Comparison of ENCODE assay signal across 11 cellular contexts in genomic region chr19:40341601-40342482, GRCh38. TPM values are rescaled to one million over a fixed set of nuclear protein-coding genes. Genes with fewer than 3 reads are reported as not detected.
A peak's percentile ranks its signal among the peaks of the same experiment; 100 is the strongest.
DNase-seq lines count a peak whose midpoint lies in the region; ATAC-seq and TF ChIP-seq lines count a peak whose summit lies in the region.
"Had no signal": no experiment of that assay in that cellular context is flagged by ENCODE, and none has a peak within 500 bp of the region (broad histone marks: within the 10 kb centered on the region; RNA-seq: fewer than 3 reads in every experiment).

No MANE protein-coding gene starts in this region.

- H3K36me3 Mint-ChIP-seq in T-helper 2 cell treated with Interferon-gamma antibody and Interleukin-4, amounts not matched to agents 5 μg/mL and 100 μg/mL, for 36 hours (ENCODE audit: low read depth), result peaks cover 10% of the 10 kb centered on the region
- H3K36me3 Mint-ChIP-seq in neural crest cell (ENCODE audit: low read depth), result peaks cover 3% of the 10 kb centered on the region
- peaks cover 16% of the 10 kb centered on the region for H3K36me3 Mint-ChIP-seq in T-cell

- no peak for TF ChIP-seq CTCF in foreskin keratinocyte (conservative IDR thresholded peaks at IDR 0.05)
- TF ChIP-seq CTCF in neural crest cell (conservative IDR thresholded peaks at IDR 0.05), result no peak
- TF ChIP-seq CTCF in lower leg skin (IDR thresholded peaks at IDR 0.05), result no peak

- CTCF ChIA-PET in T-cell (lab: Charles Lee), result no interaction called here

- no peaks in the 10 kb centered on the region for H3K36me3 ChIP-seq in aorta (ENCODE audit: control insufficient read depth in 1 of 2, insufficient read depth in 2 of 2, low read length in 1 of 2)

- TF ChIP-seq POLR2A in lower leg skin (IDR thresholded peaks at IDR 0.05), result no peak

- peak overlapping the region; percentile 16 for H3K27ac Mint-ChIP-seq in T-helper 2 cell treated with Interferon-gamma antibody and Interleukin-4, amounts not matched to agents 5 μg/mL and 100 μg/mL, for 36 hours
- H3K27ac Mint-ChIP-seq in neural crest cell (ENCODE audit: unreplicated experiment) (peak overlapping the region; percentile 28), T-cell (peak overlapping the region in 1 of 2 donors; percentile 11)

- intact Hi-C loops in aorta (cut with DNase I), result no loop called here
- intact Hi-C loops in lower leg skin (cut with DNase I; ENCODE audit: low total_unique reads), result no loop called here

- H3K4me3 ChIP-seq in aorta (ENCODE audit: low read length in 2 of 2) (no peak overlapping the region), lower leg skin (ENCODE audit: low read depth, poor library complexity, severe bottlenecking) (no peak overlapping the region)

- no peaks in the 10 kb centered on the region for H3K27me3 Mint-ChIP-seq in T-helper 2 cell treated with Interferon-gamma antibody and Interleukin-4, amounts not matched to agents 5 μg/mL and 100 μg/mL, for 36 hours (ENCODE audit: low read depth)
- H3K27me3 Mint-ChIP-seq in neural crest cell (ENCODE audit: low read depth) (no peaks in the 10 kb centered on the region), T-cell (no peaks in the 10 kb centered on the region)

- no peaks in the 10 kb centered on the region for H3K27me3 ChIP-seq in foreskin keratinocyte
- H3K27me3 ChIP-seq in aorta (ENCODE audit: control insufficient read depth in 1 of 2, insufficient read depth in 2 of 2, low read length in 1 of 2), result no peaks in the 10 kb centered on the region

- no peaks in the 10 kb centered on the region for H3K9me3 ChIP-seq in aorta (ENCODE audit: control insufficient read depth, low read length)

- no peak overlapping the region for H3K4me3 Mint-ChIP-seq in T-helper 2 cell treated with Interferon-gamma antibody and Interleukin-4, amounts not matched to agents 5 μg/mL and 100 μg/mL, for 36 hours
- H3K4me3 Mint-ChIP-seq in neural crest cell (no peak overlapping the region), T-cell (no peak overlapping the region)

- H3K27ac ChIP-seq in foreskin keratinocyte (peak overlapping the region; percentile 26), aorta (ENCODE audit: low read depth in 1 of 2, low read length in 2 of 2) (peak overlapping the region; percentile 38 to 71)
- H3K27ac ChIP-seq: 22Rv1 had no signal

- H3K4me1 Mint-ChIP-seq in T-helper 2 cell treated with Interferon-gamma antibody and Interleukin-4, amounts not matched to agents 5 μg/mL and 100 μg/mL, for 36 hours (ENCODE audit: low read depth), result peaks cover 6% of the 10 kb centered on the region
- H3K4me1 Mint-ChIP-seq in neural crest cell (peaks cover under 1% of the 10 kb centered on the region), T-cell (peaks cover 12 to 23% (median 18%) of the 10 kb centered on the region in 3 donors)

- DNase-seq in T-helper 2 cell treated with Interferon-gamma antibody and Interleukin-4, amounts not matched to agents 5 μg/mL and 100 μg/mL, for 36 hours (ENCODE audit: low spot score), result no peak
- DNase-seq in T-helper 2 cell (no peak), foreskin keratinocyte (peak in 1 of 2 donors; percentile 37), neural crest cell (ENCODE audit: low read depth, low spot score) (no peak), aorta (peak; percentile 76 to 87), lower leg skin (ENCODE audit: low spot score in 2 of 2) (no peak), T-cell (no peak), NCI-H774 (lab: John Stamatoyannopoulos, UW) (no peak)
- DNase-seq: DND-41 had no signal

- POLR2A ChIA-PET in T-cell (lab: Charles Lee), result no interaction called here

- WGBS in aorta, 2 donors, result 20 to 21% methylated on average over 7 to 9 of the region's 9 CpGs
- WGBS in lower leg skin, 2 donors, result 44 to 45% methylated on average over 9 of the region's 9 CpGs

- H3K4me1 ChIP-seq in foreskin keratinocyte (no peaks in the 10 kb centered on the region), aorta (ENCODE audit: control insufficient read depth in 1 of 2, insufficient read depth in 2 of 2, low read length in 2 of 2) (no peaks in the 10 kb centered on the region)

- H3K9me3 Mint-ChIP-seq in T-helper 2 cell treated with Interferon-gamma antibody and Interleukin-4, amounts not matched to agents 5 μg/mL and 100 μg/mL, for 36 hours, result no peaks in the 10 kb centered on the region
- H3K9me3 Mint-ChIP-seq in neural crest cell (no peaks in the 10 kb centered on the region), T-cell (no peaks in the 10 kb centered on the region)

- ATAC-seq in foreskin keratinocyte (peak; percentile 35), aorta (ENCODE audit: low FRiP score) (peak; percentile 81), T-cell (replicated peaks in 1 of 4) (no peak)

RNA-seq across cellular contexts. Expression of gene C19orf47, which starts 6.4 kb away (rescaled TPM):
- total RNA-seq in foreskin keratinocyte (13.0 and 14.0 TPM in 2 replicates), neural crest cell (19.0 and 21.0 TPM in 2 replicates), aorta (10 to 100 TPM; 16.9 to 22.3 TPM), lower leg skin (10 to 100 TPM; 10.5 to 29.5 (median 13.1) TPM), T-cell (10 to 100 TPM; 12.4 to 14.8 (median 14.5) TPM)
- polyA plus RNA-seq in foreskin keratinocyte (20.7 and 22.1 TPM in 2 replicates), aorta (10 to 100 TPM; 11.3 to 20.5 TPM)

RNA-seq across cellular contexts. Expression of gene PLD3, which starts 6.7 kb away (rescaled TPM):
- total RNA-seq in foreskin keratinocyte (106 and 130 TPM in 2 replicates), neural crest cell (200 and 208 TPM in 2 replicates), aorta (100 to 1,000 TPM; 184 to 291 TPM), lower leg skin (100 to 1,000 TPM; 188 to 287 (median 256) TPM), T-cell (100 to 1,000 TPM in 3 of 5 donors, 10 to 100 TPM in 2; 71.0 to 120 (median 118) TPM)
- polyA plus RNA-seq in foreskin keratinocyte (105 and 128 TPM in 2 replicates), aorta (100 to 1,000 TPM; 143 to 234 TPM)

RNA-seq across cellular contexts. Expression of gene HIPK4, which starts 48.1 kb away (rescaled TPM):
- total RNA-seq in foreskin keratinocyte (0.07 and 0.10 TPM in 2 replicates), neural crest cell (0.11 and 0.30 TPM in 2 replicates), aorta (under 1 TPM; 0.21 to 0.23 TPM), lower leg skin (under 1 TPM; 0.13 to 0.88 (median 0.51) TPM), T-cell (under 1 TPM in 4 of 5 donors, not detected in 1; 0.16 to 0.20 (median 0.18) TPM)
- polyA plus RNA-seq in foreskin keratinocyte (0.09 and 0.11 TPM in 2 replicates), aorta (under 1 TPM in 1 of 2 donors, not detected in 1; 0.51 TPM)
- total RNA-seq: glomerular endothelial cell had no signal

RNA-seq across cellular contexts. Expression of gene AKT2, which starts 56.7 kb away (rescaled TPM):
- 110 and 111 TPM in 2 replicates for total RNA-seq in foreskin keratinocyte
- polyA plus RNA-seq in foreskin keratinocyte, result 81.6 and 89.1 TPM in 2 replicates
- 147 and 150 TPM in 2 replicates for total RNA-seq in neural crest cell
- 100 to 1,000 TPM; 104 to 131 TPM for total RNA-seq in aorta
- polyA plus RNA-seq in aorta, result 10 to 100 TPM; 24.8 to 74.3 TPM
- 100 to 1,000 TPM in 1 of 4 donors, 10 to 100 TPM in 3; 71.1 to 129 (median 82.2) TPM for total RNA-seq in lower leg skin
- total RNA-seq in T-cell, result 100 to 1,000 TPM; 169 to 218 (median 172) TPM

Comparison
In these comparisons a context has a peak if more than half of its experiments do, and no peak if none do; other contexts are left out.
1. DNase-seq: peak in aorta (2 of 2); none in T-helper 2 cell treated with Interferon-gamma antibody and Interleukin-4, amounts not matched to agents 5 μg/mL and 100 μg/mL, for 36 hours (single experiment), T-helper 2 cell (0 of 5), neural crest cell (single experiment), lower leg skin (0 of 2), T-cell (0 of 34) and NCI-H774 (single experiment).
2. ATAC-seq: peak in foreskin keratinocyte (single experiment) and aorta (single experiment); none in T-cell (0 of 4).